13 cellular contexts compared by ENCODE assay signal in genomic region chr12:121861549-121862254, GRCh38. TPM values are rescaled to one million over a fixed set of nuclear protein-coding genes. Genes with fewer than 3 reads are reported as not detected.
DNase-seq lines count a peak whose midpoint lies in the region; ATAC-seq and TF ChIP-seq lines count a peak whose summit lies in the region.
"Had no signal": no experiment of that assay in that cellular context is flagged by ENCODE, and none has a peak within 500 bp of the region (broad histone marks: within the 10 kb centered on the region; RNA-seq: fewer than 3 reads in every experiment).

No MANE protein-coding gene starts in this region.

- H2AFZ ChIP-seq in SK-N-SH (ENCODE audit: low read depth): peak overlapping the region; percentile 73; the same call in 1 of the 2 replicates

- no peak overlapping the region for H3K4me3 ChIP-seq in SK-N-SH (ENCODE audit: low read depth in 2 of 2, low read length in 1 of 2)
- peak overlapping the region; percentile 20 to 45 for H3K4me3 ChIP-seq in foreskin fibroblast (ENCODE audit: low read depth in 1 of 2, low read length in 2 of 2)
- peak overlapping the region; percentile 57 for H3K4me3 ChIP-seq in skeletal muscle satellite cell (ENCODE audit: low read length)

- peak; percentile 27 for DNase-seq in DMS79 treated with DMSO at 0.1 percent for 48 hours (lab: John Stamatoyannopoulos, UW)
- DNase-seq in DMS79 (lab: John Stamatoyannopoulos, UW): no peak
- DNase-seq in SK-N-SH: peak; percentile 60
- peak; percentile 55 to 69 for DNase-seq in foreskin fibroblast
- DNase-seq in T-helper 1 cell: no peak
- DNase-seq: activated CD4-positive, CD25-positive, alpha-beta regulatory T cell; activated effector memory CD4-positive, alpha-beta T cell treated with anti-CD3 and anti-CD28 coated beads, Interleukin-2, amount 50 U/mL, for 16 hours; GDM1; RPMI8226; stimulated activated CD4-positive, alpha-beta T cell treated with anti-CD3 and anti-CD28 coated beads, Interleukin-2, amount 100 ng/mL, for 24 hours had no signal

- no peak for TF ChIP-seq RAD21 in SK-N-SH (IDR thresholded peaks at IDR 0.05; ENCODE audit: low read length)

- H3K9me2 ChIP-seq in SK-N-SH: no peaks in the 10 kb centered on the region

- H3K79me2 ChIP-seq in SK-N-SH (ENCODE audit: insufficient read depth): no peaks in the 10 kb centered on the region

- H4K20me1 ChIP-seq in SK-N-SH (ENCODE audit: insufficient read depth): no peaks in the 10 kb centered on the region

- ATAC-seq in GM19455 (IDR thresholded peaks at IDR 0.05; ENCODE audit: unreplicated experiment) (no peak), GM19035 (IDR thresholded peaks at IDR 0.05; ENCODE audit: unreplicated experiment) (no peak)

- POLR2A ChIA-PET in SK-N-SH (lab: Yijun Ruan, JAX): interaction anchor here (1.2 to 3.2 kb wide), 3 partner anchors 10 to 23 kb away, joined by 3 to 9 read pairs (median 4); no protein-coding TSS in a partner anchor

- CTCF ChIA-PET in SK-N-SH (lab: Yijun Ruan, JAX): interaction anchor here (0.6 to 3.5 kb wide), 6 partner anchors 10 to 507 kb away, joined by 3 to 17 read pairs (median 9); partner anchors contain the start of genes PSMD9 and RHOF

- peak overlapping the region; percentile 20 to 59; a peak in 3 of 4 replicates for H3K27ac ChIP-seq in SK-N-SH (ENCODE audit: low read depth in 2 of 2, low read length in 1 of 2)

- H3K9me3 ChIP-seq in SK-N-SH (no peaks in the 10 kb centered on the region), skeletal muscle satellite cell (replicated peaks; ENCODE audit: low read length) (no peaks in the 10 kb centered on the region)

- no peaks in the 10 kb centered on the region for H3K27me3 ChIP-seq in SK-N-SH (ENCODE audit: insufficient read depth)
- H3K27me3 ChIP-seq in skeletal muscle satellite cell (ENCODE audit: control insufficient read depth, insufficient read depth, low read length): no peaks in the 10 kb centered on the region

- H3K4me1 ChIP-seq in SK-N-SH (ENCODE audit: control insufficient read depth in 1 of 2, insufficient read depth in 2 of 2, low read depth in 1 of 2, low read length in 1 of 2) (peaks cover 7 to 15% of the 10 kb centered on the region in 2 experiments; a peak in 3 of 4 replicates), skeletal muscle satellite cell (ENCODE audit: control insufficient read depth, insufficient read depth, low read length) (peaks cover 24% of the 10 kb centered on the region)

- H3K4me2 ChIP-seq in SK-N-SH (peak overlapping the region; percentile 72), skeletal muscle satellite cell (ENCODE audit: low read length) (peak overlapping the region; percentile 84)

- TF ChIP-seq EP300 in SK-N-SH (IDR thresholded peaks at IDR 0.05; ENCODE audit: borderline replicate concordance in 1 of 2, low read depth in 1 of 2, low read length in 1 of 2): no peak

- TF ChIP-seq CTCF in SK-N-SH (IDR thresholded peaks at IDR 0.05): no peak
- no peak for TF ChIP-seq CTCF in foreskin fibroblast (IDR thresholded peaks at IDR 0.05; ENCODE audit: low read depth, low read length)

- 45% methylated on average over 10 of the region's 11 CpGs for WGBS in SK-N-SH (ENCODE audit: low lambda C conversion rate)

- peaks cover 27% of the 10 kb centered on the region for H3F3A ChIP-seq in SK-N-SH (replicated peaks; ENCODE audit: insufficient read depth)

- H3K36me3 ChIP-seq in SK-N-SH (replicated peaks in 1 of 2; ENCODE audit: control insufficient read depth in 1 of 2, insufficient read depth in 2 of 2, low read length in 1 of 2): no peaks in the 10 kb centered on the region
- no peaks in the 10 kb centered on the region for H3K36me3 ChIP-seq in skeletal muscle satellite cell (ENCODE audit: insufficient read depth, low read length)

- H3K9ac ChIP-seq in SK-N-SH (0 out of 2 replicates have a peak overlapping the region, but pooled peaks have one; percentile 8), skeletal muscle satellite cell (ENCODE audit: low read depth, low read length) (peak overlapping the region; percentile 28)

TF ChIP-seq in SK-N-SH, 30 proteins besides CTCF, POLR2A, EP300 and RAD21:
- TF ChIP-seq NRF1 (IDR thresholded peaks at IDR 0.05; ENCODE audit: low read depth, low read length): no peak
- peak; percentile 28 for TF ChIP-seq PBX3 (IDR thresholded peaks at IDR 0.05)
- TF ChIP-seq MXI1 (IDR thresholded peaks at IDR 0.05; ENCODE audit: low read depth, low read length): no peak
- no peak for TF ChIP-seq MAX (IDR thresholded peaks at IDR 0.05; ENCODE audit: low read depth)
- TF ChIP-seq IRF3 (IDR thresholded peaks at IDR 0.05; ENCODE audit: low read depth, low read length): no peak
- no peak for TF ChIP-seq ZBTB33 (IDR thresholded peaks at IDR 0.05; ENCODE audit: borderline replicate concordance, low read depth)
TF ChIP-seq in SK-N-SH: peak in this region for 1.

RNA-seq across cellular contexts. Expression of gene HPD, which starts 3.0 kb away (rescaled TPM):
- polyA plus RNA-seq in SK-N-SH (2012; rRNA removed): 1.8 and 1.9 TPM in 2 replicates
- 2.0 TPM in 2 replicates for polyA plus RNA-seq in SK-N-SH (2012; cell fraction: cytosol; rRNA removed)
- polyA plus RNA-seq in SK-N-SH (2012; cell fraction: nucleus; rRNA removed): 2.2 and 2.8 TPM in 2 replicates
- 0.76 and 2.4 TPM in 2 replicates for total RNA-seq in skeletal muscle satellite cell (2012; rRNA removed)

RNA-seq across cellular contexts. Expression of gene PSMD9, which starts 26.9 kb away (rescaled TPM):
- polyA plus RNA-seq in SK-N-SH (2012; rRNA removed): 227 and 234 TPM in 2 replicates
- polyA plus RNA-seq in SK-N-SH (2012; cell fraction: cytosol; rRNA removed): 116 and 197 TPM in 2 replicates
- 101 and 104 TPM in 2 replicates for polyA plus RNA-seq in SK-N-SH (2012; cell fraction: nucleus; rRNA removed)
- 52.7 and 57.4 TPM in 2 replicates for total RNA-seq in skeletal muscle satellite cell (2012; rRNA removed)

RNA-seq across cellular contexts. Expression of gene CFAP251, which starts 56.7 kb away (rescaled TPM):
- 5.7 and 8.0 TPM in 2 replicates for polyA plus RNA-seq in SK-N-SH (2012; rRNA removed)
- polyA plus RNA-seq in SK-N-SH (2012; cell fraction: cytosol; rRNA removed): 5.4 and 6.0 TPM in 2 replicates
- 10.7 and 15.5 TPM in 2 replicates for polyA plus RNA-seq in SK-N-SH (2012; cell fraction: nucleus; rRNA removed)
- 1.5 and 3.5 TPM in 2 replicates for total RNA-seq in skeletal muscle satellite cell (2012; rRNA removed)

RNA-seq across cellular contexts. Expression of gene SETD1B, which starts 57.9 kb away (rescaled TPM):
- polyA plus RNA-seq in SK-N-SH (2012; rRNA removed): 1.2 and 2.0 TPM in 2 replicates
- polyA plus RNA-seq in SK-N-SH (2012; cell fraction: cytosol; rRNA removed): 1.5 and 1.8 TPM in 2 replicates
- 8.4 and 11.5 TPM in 2 replicates for polyA plus RNA-seq in SK-N-SH (2012; cell fraction: nucleus; rRNA removed)
- 3.7 and 3.8 TPM in 2 replicates for total RNA-seq in skeletal muscle satellite cell (2012; rRNA removed)

Comparison
In these comparisons a context has a peak if more than half of its experiments do, and no peak if none do; other contexts are left out.
1. DNase-seq: peak in DMS79 treated with DMSO at 0.1 percent for 48 hours (single experiment), SK-N-SH (single experiment) and foreskin fibroblast (2 of 2); none in DMS79 (single experiment) and T-helper 1 cell (0 of 5).
2. H3K4me3 ChIP-seq: peak in foreskin fibroblast (2 of 2) and skeletal muscle satellite cell (single experiment); none in SK-N-SH (0 of 2).